In the genomic region with DNA sequence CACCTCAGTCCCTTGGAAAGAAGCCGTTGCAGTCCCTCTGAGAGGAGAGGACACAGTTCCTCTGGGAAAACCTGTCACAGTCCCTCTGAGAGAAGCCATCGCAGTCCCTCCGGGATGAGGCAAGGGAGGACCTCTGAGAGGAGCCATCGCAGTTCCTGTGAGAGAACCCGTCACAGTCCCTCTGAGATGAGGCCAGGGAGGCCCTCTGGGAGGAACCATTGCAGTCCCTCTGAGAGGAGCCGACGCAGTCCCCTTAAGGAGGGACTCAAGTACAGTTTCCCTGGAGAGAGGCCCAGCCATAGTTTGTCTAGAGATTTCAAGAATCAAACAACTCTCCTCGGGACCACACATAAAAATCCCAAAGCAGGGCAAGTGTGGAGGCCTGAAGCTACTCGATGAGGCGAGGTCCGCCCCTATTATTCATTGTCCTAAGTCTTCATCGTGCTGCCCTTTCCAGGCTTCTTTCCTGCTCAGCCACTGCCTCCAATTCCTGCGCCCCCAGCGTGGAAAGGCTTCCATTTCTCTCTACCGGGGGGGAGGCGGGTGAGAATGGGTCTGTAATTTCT, we compare ENCODE assay signal across 8 cellular contexts. TPM values are rescaled to one million over a fixed set of nuclear protein-coding genes. Genes with fewer than 3 reads are reported as not detected.
DNase-seq lines count a peak whose midpoint lies in the region; ATAC-seq, FAIRE-seq and TF ChIP-seq lines count a peak whose summit lies in the region.

No MANE protein-coding gene starts in this region.

- DNase-seq in activated CD8-positive, alpha-beta memory T cell treated with anti-CD3 and anti-CD28 coated beads for 24 hours = peak; percentile 57
- DNase-seq in activated CD8-positive, alpha-beta memory T cell treated with anti-CD3 and anti-CD28 coated beads, Interleukin-2, amount 50 U/mL, for 48 hours = no peak
- DNase-seq in astrocyte (ENCODE audit: low read depth) = no peak
- DNase-seq in memory B cell (ENCODE audit: low spot score in 2 of 2) = peak; percentile 0 to 23
- DNase-seq in upper lobe of left lung = no peak
- no peak for DNase-seq in mucosa of gallbladder (ENCODE audit: low spot score)
- no peak for DNase-seq in NCI-H82 (lab: John Stamatoyannopoulos, UW)
- DNase-seq in omental fat pad (ENCODE audit: low spot score) = no peak

- peaks cover 29% of the 10 kb centered on the region for H4K20me1 ChIP-seq in astrocyte (ENCODE audit: insufficient read depth, low read length)

- no peak for ATAC-seq in memory B cell (ENCODE audit: low read depth)
- no peak for ATAC-seq in upper lobe of left lung (ENCODE audit: low FRiP score in 2 of 2)
- no peak for ATAC-seq in omental fat pad (ENCODE audit: low FRiP score)

- H3K36me3 Mint-ChIP-seq in astrocyte (ENCODE audit: low read depth, unreplicated experiment) (peaks cover 13% of the 10 kb centered on the region), memory B cell (peaks cover 14% of the 10 kb centered on the region)

- H3K27ac Mint-ChIP-seq in astrocyte (ENCODE audit: unreplicated experiment) (peak overlapping the region; percentile 88), memory B cell (peak overlapping the region; percentile 94)

- H3K27me3 ChIP-seq in astrocyte (ENCODE audit: insufficient read depth, low read length) = no peaks in the 10 kb centered on the region
- H3K27me3 ChIP-seq in upper lobe of left lung = no peaks in the 10 kb centered on the region

- H3K27me3 Mint-ChIP-seq in astrocyte (ENCODE audit: low read depth, unreplicated experiment) (peaks cover 8% of the 10 kb centered on the region), memory B cell (no peaks in the 10 kb centered on the region)

- H3K4me3 Mint-ChIP-seq in astrocyte (ENCODE audit: unreplicated experiment) = peak overlapping the region; percentile 95
- H3K4me3 Mint-ChIP-seq in memory B cell = peak overlapping the region; percentile 96

- H3K4me3 ChIP-seq in astrocyte (ENCODE audit: insufficient read depth, low read depth, low read length) (peak overlapping the region; percentile 85), upper lobe of left lung (peak overlapping the region; percentile 20 to 75 (median 64))

- peak overlapping the region; percentile 85 for H2AFZ ChIP-seq in astrocyte (ENCODE audit: low read depth, low read length)

- 83 to 87% methylated on average over 10 to 16 of the region's 16 CpGs for WGBS in upper lobe of left lung, 2 donors

- no peak for TF ChIP-seq POLR2A in upper lobe of left lung (IDR thresholded peaks at IDR 0.05)

- H3K9ac ChIP-seq in astrocyte (ENCODE audit: low read length) = peak overlapping the region; percentile 44

- H3K4me1 ChIP-seq in astrocyte (ENCODE audit: insufficient read depth, low read length) (peaks cover 15% of the 10 kb centered on the region), upper lobe of left lung (peaks cover 16 to 31% (median 20%) of the 10 kb centered on the region in 4 donors)

- H3K9me3 Mint-ChIP-seq in astrocyte (ENCODE audit: unreplicated experiment) = peaks cover 38% of the 10 kb centered on the region
- H3K9me3 Mint-ChIP-seq in memory B cell = peaks cover 4% of the 10 kb centered on the region

- H3K79me2 ChIP-seq in astrocyte (ENCODE audit: insufficient read depth, low read length) = peaks cover 44% of the 10 kb centered on the region

- H3K9me3 ChIP-seq in astrocyte (ENCODE audit: insufficient read depth, low read depth, low read length) = peaks cover 3% of the 10 kb centered on the region
- peaks cover 0 to 11% (median 4%) of the 10 kb centered on the region in 4 donors for H3K9me3 ChIP-seq in upper lobe of left lung

- TF ChIP-seq CTCF in astrocyte (IDR thresholded peaks at IDR 0.05; ENCODE audit: insufficient read depth, low read depth, low read length) (no peak), upper lobe of left lung (IDR thresholded peaks at IDR 0.05) (no peak), omental fat pad (IDR thresholded peaks at IDR 0.05) (no peak)

- H3K4me2 ChIP-seq in astrocyte (ENCODE audit: low read length) = peak overlapping the region; percentile 97

- TF ChIP-seq EP300 in upper lobe of left lung (IDR thresholded peaks at IDR 0.05) = no peak

- H3K36me3 ChIP-seq in astrocyte (ENCODE audit: insufficient read depth, low read length) (no peaks in the 10 kb centered on the region), upper lobe of left lung (no peaks in the 10 kb centered on the region)

- FAIRE-seq in astrocyte (lab: Jason Lieb, UNC) = no peak

- H3K4me1 Mint-ChIP-seq in astrocyte (ENCODE audit: low read depth, unreplicated experiment) (peaks cover 12% of the 10 kb centered on the region), memory B cell (peaks cover 27% of the 10 kb centered on the region)

- H3K27ac ChIP-seq in astrocyte (ENCODE audit: low read depth, low read length) (peak overlapping the region; percentile 15), upper lobe of left lung (peak overlapping the region; percentile 53 to 81 (median 77))

RNA-seq across cellular contexts. Expression of gene ZNF512, which starts 0.6 kb away (rescaled TPM):
- 27.5 and 32.5 TPM in 2 replicates for total RNA-seq in astrocyte
- total RNA-seq in upper lobe of left lung = 10 to 100 TPM; 19.5 to 74.4 (median 26.4) TPM
- total RNA-seq in mucosa of gallbladder = 32.6 TPM
- 10 to 100 TPM; 15.6 to 74.2 (median 20.2) TPM for total RNA-seq in omental fat pad

RNA-seq across cellular contexts. Expression of gene CCDC121, which starts 46.6 kb away (rescaled TPM):
- 1.2 and 1.6 TPM in 2 replicates for total RNA-seq in astrocyte
- total RNA-seq in upper lobe of left lung = 1 to 10 TPM; 1.3 to 7.3 (median 3.6) TPM
- total RNA-seq in mucosa of gallbladder = 4.7 TPM
- total RNA-seq in omental fat pad = 1 to 10 TPM; 1.2 to 8.0 (median 3.2) TPM

RNA-seq across cellular contexts. Expression of gene GPN1, which starts 46.6 kb away (rescaled TPM):
- total RNA-seq in astrocyte (54.4 and 63.9 TPM in 2 replicates), upper lobe of left lung (10 to 100 TPM in 5 of 6 donors, 1 to 10 TPM in 1; 9.3 to 31.2 (median 21.6) TPM), mucosa of gallbladder (24.2 TPM), omental fat pad (10 to 100 TPM; 21.0 to 32.5 (median 24.9) TPM)

Comparison
In these comparisons a context has a peak if more than half of its experiments do, and no peak if none do; other contexts are left out.
1. DNase-seq: peak in activated CD8-positive, alpha-beta memory T cell treated with anti-CD3 and anti-CD28 coated beads for 24 hours (single experiment) and memory B cell (2 of 2); none in activated CD8-positive, alpha-beta memory T cell treated with anti-CD3 and anti-CD28 coated beads, Interleukin-2, amount 50 U/mL, for 48 hours (single experiment), astrocyte (single experiment), upper lobe of left lung (0 of 2), mucosa of gallbladder (single experiment), NCI-H82 (single experiment) and omental fat pad (single experiment).